ENCODE assay signal across 8 cellular contexts in genomic region chr11:65572356-65573043, GRCh38. TPM values are rescaled to one million over a fixed set of nuclear protein-coding genes. Genes with fewer than 3 reads are reported as not detected.
A peak's percentile ranks its signal among the peaks of the same experiment; 100 is the strongest.
DNase-seq lines count a peak whose midpoint lies in the region; ATAC-seq and TF ChIP-seq lines count a peak whose summit lies in the region.

Gene FAM89B (plus strand): TSS chr11:65572538. CDS start chr11:65572670, 132 bp downstream.

- in situ Hi-C loops in transverse colon (cut with MboI; ENCODE audit: low pct_ligation_motif_present in 1 of 4, low pct_unique_long_range_greater_than_20kb in 1 of 4, low sequenced_read_pairs in 3 of 4): no loop called here

- H3K4me1 ChIP-seq in heart left ventricle (peaks cover 18 to 86% (median 69%) of the 10 kb centered on the region in 12 donors), transverse colon (peaks cover 40 to 72% (median 64%) of the 10 kb centered on the region in 4 donors)

- DNase-seq in ELF-1 (ENCODE audit: low read depth, low spot score) (peak; percentile 69), NB4 (ENCODE audit: low read depth) (peak; percentile 92), T-helper 2 cell (peak; percentile 68 to 92 (median 84)), amniotic epithelial cell (ENCODE audit: low read depth) (peak; percentile 76), heart left ventricle (peak; percentile 92 to 96 (median 94)), posterior cingulate gyrus (peak; percentile 83 to 99 (median 92)), transverse colon (peak; percentile 95)

- H3K4me3 ChIP-seq in NB4 (ENCODE audit: low read depth, low read length): peak within 1 kb of the TSS; percentile 78
- peak within 1 kb of the TSS; percentile 9 to 96 (median 84) for H3K4me3 ChIP-seq in heart left ventricle
- H3K4me3 ChIP-seq in transverse colon: peak within 1 kb of the TSS; percentile 36 to 94 (median 86)

- 0 to 1% (median 0%) methylated on average over 28 to 86 of the region's 86 CpGs for WGBS in heart left ventricle, 4 donors
- 0% methylated on average over 42 of the region's 86 CpGs; no CpG with 5 or more reads in 1 of the 2 donors for WGBS in transverse colon (ENCODE audit: low coverage in 1 of 2), 2 donors

- intact Hi-C loops in heart left ventricle (cut with DNase I) (loop anchor here in 3 of 10 donors (1.0 to 5.0 kb wide), 5 partner anchors 31 to 150 kb away; partner anchors contain the start of genes MAP3K11 (in 1 of the 3), NEAT1 (in 1 of the 3) and RELA (in 1 of the 3)), posterior cingulate gyrus (cut with DNase I) (loop anchor here (2.0 kb wide), 1 partner anchor 20 kb away; no protein-coding TSS in a partner anchor), transverse colon (cut with DNase I; ENCODE audit: low total_unique reads) (no loop called here)

- H3K9me3 ChIP-seq in heart left ventricle (no peaks in the 10 kb centered on the region), transverse colon (no peaks in the 10 kb centered on the region)

- TF ChIP-seq EP300 in transverse colon (IDR thresholded peaks at IDR 0.05; ENCODE audit: low read depth): no peak

- peak; percentile 9 to 42 (median 16) for ATAC-seq in heart left ventricle
- ATAC-seq in GM21786 (IDR thresholded peaks at IDR 0.05; ENCODE audit: unreplicated experiment): no peak

- TF ChIP-seq POLR2A in NB4 (IDR thresholded peaks at IDR 0.05; ENCODE audit: extremely low read depth, insufficient read length): peak; percentile 24
- peak in 1 of 2 donors; percentile 51 for TF ChIP-seq POLR2A in heart left ventricle (IDR thresholded peaks at IDR 0.05)
- no peak for TF ChIP-seq POLR2A in transverse colon (IDR thresholded peaks at IDR 0.05)

- H3K27ac ChIP-seq in heart left ventricle: peak within 1 kb of the TSS; percentile 80 to 99 (median 96)
- peak within 1 kb of the TSS; percentile 96 to 98 (median 96) for H3K27ac ChIP-seq in transverse colon

- peaks cover 0 to 15% (median 0%) of the 10 kb centered on the region in 9 donors for H3K36me3 ChIP-seq in heart left ventricle
- H3K36me3 ChIP-seq in transverse colon: no peaks in the 10 kb centered on the region

- no peak for TF ChIP-seq CTCF in NB4 (IDR thresholded peaks at IDR 0.05; ENCODE audit: low read depth, low read length)
- no peak for TF ChIP-seq CTCF in heart left ventricle (IDR thresholded peaks at IDR 0.05)
- TF ChIP-seq CTCF in transverse colon (IDR thresholded peaks at IDR 0.05): no peak

- peaks cover 0 to 6% (median 0%) of the 10 kb centered on the region in 9 donors for H3K27me3 ChIP-seq in heart left ventricle
- H3K27me3 ChIP-seq in transverse colon: no peaks in the 10 kb centered on the region

RNA-seq across cellular contexts. Expression of gene FAM89B, which starts in this region (rescaled TPM):
- 10 to 100 TPM; 25.8 to 87.9 (median 38.4) TPM for total RNA-seq in heart left ventricle
- polyA plus RNA-seq in heart left ventricle: 10 to 100 TPM; 46.6 to 50.0 TPM
- total RNA-seq in transverse colon: 100 to 1,000 TPM in 1 of 4 donors, 10 to 100 TPM in 3; 25.2 to 254 (median 51.6) TPM
